2 cellular contexts compared by ENCODE assay signal in the genomic region with DNA sequence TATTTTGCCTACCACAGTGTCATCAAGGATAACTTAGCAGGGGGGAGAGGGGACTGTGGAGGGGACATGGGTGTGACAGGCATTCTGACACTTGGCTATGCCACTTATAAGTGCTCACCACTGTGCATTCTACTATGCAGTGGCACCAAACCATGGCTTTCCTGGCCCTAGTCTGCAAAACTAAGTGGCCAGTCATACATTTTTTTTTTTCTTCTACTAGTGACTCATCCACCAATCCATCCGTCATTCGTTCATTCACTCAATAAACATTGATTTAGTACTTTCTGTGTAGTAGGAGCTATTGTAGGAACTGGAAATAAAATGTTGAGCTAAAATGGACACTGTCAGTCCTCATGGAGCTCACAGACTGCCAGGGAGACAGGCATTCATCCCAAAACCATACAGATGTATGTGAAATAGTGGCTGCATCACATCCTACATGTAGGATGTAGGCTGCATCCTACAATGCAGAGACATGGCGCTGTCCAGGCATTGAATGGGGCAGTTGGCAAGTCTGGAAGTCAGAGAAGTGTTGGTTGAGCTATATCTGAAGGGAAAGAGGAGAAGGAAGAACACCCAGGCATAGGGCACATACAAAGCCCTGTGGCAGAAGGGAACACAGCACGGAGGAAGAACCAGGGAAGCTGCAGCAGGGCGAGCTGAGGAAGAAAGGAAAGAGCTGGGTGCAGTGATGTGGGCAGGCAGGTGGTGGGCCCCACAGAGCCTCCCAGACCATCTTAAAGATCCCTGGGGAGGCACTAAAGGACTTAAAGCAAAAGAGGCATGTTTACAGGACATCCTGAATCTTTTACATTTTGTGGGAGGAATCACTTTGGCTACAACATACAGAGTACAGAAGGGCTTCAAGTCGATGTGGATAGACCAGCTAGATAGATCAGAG.
TF ChIP-seq lines count a peak whose summit lies in the region.

No MANE protein-coding gene starts in this region.

TF ChIP-seq in IMR-90, 13 proteins besides CTCF, POLR2A, EP300 and RAD21:
- peak; percentile 63; the same call in 1 of the 2 replicates for TF ChIP-seq FOS (IDR thresholded peaks at IDR 0.05; ENCODE audit: low read depth, low read length)
- no peak for TF ChIP-seq CHD1 (IDR thresholded peaks at IDR 0.05; ENCODE audit: low read depth, low read length)

TF ChIP-seq in H1, 55 proteins besides CTCF, POLR2A, EP300 and RAD21:
- TF ChIP-seq YY1 (IDR thresholded peaks at IDR 0.05; ENCODE audit: low read depth, low read length), result no peak
- no peak for TF ChIP-seq BCL11A (IDR thresholded peaks at IDR 0.05; ENCODE audit: low read depth in 2 of 2, low read length in 2 of 2)
- TF ChIP-seq, protein P1, sequence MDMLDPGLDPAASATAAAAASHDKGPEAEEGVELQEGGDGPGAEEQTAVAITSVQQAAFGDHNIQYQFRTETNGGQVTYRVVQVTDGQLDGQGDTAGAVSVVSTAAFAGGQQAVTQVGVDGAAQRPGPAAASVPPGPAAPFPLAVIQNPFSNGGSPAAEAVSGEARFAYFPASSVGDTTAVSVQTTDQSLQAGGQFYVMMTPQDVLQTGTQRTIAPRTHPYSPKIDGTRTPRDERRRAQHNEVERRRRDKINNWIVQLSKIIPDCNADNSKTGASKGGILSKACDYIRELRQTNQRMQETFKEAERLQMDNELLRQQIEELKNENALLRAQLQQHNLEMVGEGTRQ (IDR thresholded peaks at IDR 0.05; ENCODE audit: low read length), result no peak
- TF ChIP-seq HDAC6 (IDR thresholded peaks at IDR 0.05; ENCODE audit: low read depth, low read length), result no peak
- TF ChIP-seq SRF (IDR thresholded peaks at IDR 0.05; ENCODE audit: low read depth, low read length), result no peak
- TF ChIP-seq EZH2 (IDR thresholded peaks at IDR 0.05; ENCODE audit: low read depth, low read length, severe bottlenecking), result no peak
- no peak for TF ChIP-seq RXRA (IDR thresholded peaks at IDR 0.05; ENCODE audit: insufficient read depth, low read depth, low read length)
- no peak for TF ChIP-seq ASH2L (IDR thresholded peaks at IDR 0.05; ENCODE audit: low read length)
- TF ChIP-seq, protein P2, sequence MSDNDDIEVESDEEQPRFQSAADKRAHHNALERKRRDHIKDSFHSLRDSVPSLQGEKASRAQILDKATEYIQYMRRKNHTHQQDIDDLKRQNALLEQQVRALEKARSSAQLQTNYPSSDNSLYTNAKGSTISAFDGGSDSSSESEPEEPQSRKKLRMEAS (IDR thresholded peaks at IDR 0.05), result no peak
